Comparison of ENCODE assay signal across 24 cellular contexts in genomic region chr4:78971326-78971725, GRCh38. TPM values are rescaled to one million over a fixed set of nuclear protein-coding genes. Genes with fewer than 3 reads are reported as not detected.
DNase-seq lines count a peak whose midpoint lies in the region; ATAC-seq and TF ChIP-seq lines count a peak whose summit lies in the region.
"Had no signal": no experiment of that assay in that cellular context is flagged by ENCODE, and none has a peak within 500 bp of the region (broad histone marks: within the 10 kb centered on the region; RNA-seq: fewer than 3 reads in every experiment).

No MANE protein-coding gene starts in this region.

- H2AFZ ChIP-seq in mesenchymal stem cell (ENCODE audit: low read depth, low read length), result no peak overlapping the region

- H2BK120ac ChIP-seq in mesenchymal stem cell (ENCODE audit: low read depth, low read length), result no peak overlapping the region

- no peak for TF ChIP-seq CTCF in fibroblast of mammary gland (conservative IDR thresholded peaks at IDR 0.05; ENCODE audit: control insufficient read depth, insufficient read depth, low read depth, low read length)
- no peak for TF ChIP-seq CTCF in gastrocnemius medialis (IDR thresholded peaks at IDR 0.05 in 4 of 5, conservative IDR thresholded peaks at IDR 0.05 in 1 of 5)

- intact Hi-C loops in gastrocnemius medialis (cut with DNase I; ENCODE audit: low total_unique reads), result no loop called here
- intact Hi-C loops in activated T-helper 2 cell treated with anti-CD3 and anti-CD28 coated beads, Interferon-gamma antibody, Interleukin-2, Interleukin-4, amounts not matched to agents 10 μg/mL and 5 μg/mL and 100 μg/mL, durations not matched to agents 14 hours and 24 hours and 36 hours (cut with micrococcal nuclease), result no loop called here

- no peak overlapping the region for H3K18ac ChIP-seq in mesenchymal stem cell (ENCODE audit: low read depth in 1 of 2, low read length in 2 of 2)

- H3K79me1 ChIP-seq in mesenchymal stem cell (replicated peaks; ENCODE audit: low read length, poor library complexity, severe bottlenecking), result no peaks in the 10 kb centered on the region

- in situ Hi-C loops in gastrocnemius medialis (cut with MboI; ENCODE audit: low sequenced_read_pairs in 4 of 4), result loop anchor here in 1 of 4 donors (25.0 kb wide), 1 partner anchor 1241 kb away; no protein-coding TSS in a partner anchor

- peak overlapping the region; percentile 84 for H3K9ac ChIP-seq in mesenchymal stem cell (ENCODE audit: low read length)

- no peak overlapping the region for H3K4me3 ChIP-seq in fibroblast of mammary gland (ENCODE audit: control insufficient read depth, low read depth, low read length)
- H3K4me3 ChIP-seq in mesenchymal stem cell (ENCODE audit: insufficient read depth in 1 of 2, low read depth in 1 of 2, low read length in 2 of 2), result no peak overlapping the region
- peak overlapping the region in 2 of 4 donors; percentile 30 to 40 for H3K4me3 ChIP-seq in gastrocnemius medialis
- H3K4me3 ChIP-seq: cardiac muscle cell, mucosa of descending colon, SJCRH30, spleen had no signal

- WGBS in mesenchymal stem cell, result 94% methylated on average over 1 of the region's 1 CpG

- H3K4ac ChIP-seq in mesenchymal stem cell (ENCODE audit: low read depth in 1 of 2, low read length in 2 of 2), result no peak overlapping the region

- H3K27me3 ChIP-seq in mesenchymal stem cell (ENCODE audit: control insufficient read depth in 1 of 2, insufficient read depth in 1 of 2, low read length in 2 of 2) (no peaks in the 10 kb centered on the region), gastrocnemius medialis (no peaks in the 10 kb centered on the region)
- H3K27me3 ChIP-seq: cardiac muscle cell, SJCRH30, spleen had no signal

- H3K4me1 ChIP-seq in mesenchymal stem cell (ENCODE audit: control insufficient read depth, insufficient read depth, low read depth, low read length), result no peaks in the 10 kb centered on the region
- no peaks in the 10 kb centered on the region for H3K4me1 ChIP-seq in gastrocnemius medialis
- H3K4me1 ChIP-seq: SJCRH30, spleen had no signal

- no peak overlapping the region for H2AK5ac ChIP-seq in mesenchymal stem cell (ENCODE audit: low read length, severe bottlenecking)

- no peaks in the 10 kb centered on the region for H3K36me3 Mint-ChIP-seq in activated T-helper 2 cell treated with anti-CD3 and anti-CD28 coated beads, Interferon-gamma antibody, Interleukin-2, Interleukin-4, amounts not matched to agents 10 μg/mL and 5 μg/mL and 100 μg/mL, durations not matched to agents 14 hours and 24 hours and 36 hours (ENCODE audit: low read depth)
- H3K36me3 Mint-ChIP-seq: activated naive CD8-positive, alpha-beta T cell; WTC11 had no signal

- no peak overlapping the region for H3K23ac ChIP-seq in mesenchymal stem cell (ENCODE audit: low read length in 2 of 2)

- H3K4me3 Mint-ChIP-seq in activated T-helper 2 cell treated with anti-CD3 and anti-CD28 coated beads, Interferon-gamma antibody, Interleukin-2, Interleukin-4, amounts not matched to agents 10 μg/mL and 5 μg/mL and 100 μg/mL, durations not matched to agents 14 hours and 24 hours and 36 hours (ENCODE audit: low read depth), result no peak overlapping the region
- H3K4me3 Mint-ChIP-seq: activated CD4-positive, alpha-beta memory T cell treated with anti-CD3 and anti-CD28 coated beads, Interleukin-2, amount 10 ng/mL, durations not matched to agents 7 days and 5 days; activated naive CD8-positive, alpha-beta T cell; activated T-cell treated with anti-CD3 and anti-CD28 coated beads, Interleukin-2, amount 50 U/mL, for 24 hours; WTC11 had no signal

- H3K4me2 ChIP-seq in mesenchymal stem cell (ENCODE audit: low read length, poor library complexity, severe bottlenecking), result no peak overlapping the region

- H3K27ac Mint-ChIP-seq in activated T-helper 2 cell treated with anti-CD3 and anti-CD28 coated beads, Interferon-gamma antibody, Interleukin-2, Interleukin-4, amounts not matched to agents 10 μg/mL and 5 μg/mL and 100 μg/mL, durations not matched to agents 14 hours and 24 hours and 36 hours, result no peak overlapping the region
- H3K27ac Mint-ChIP-seq: activated CD4-positive, alpha-beta memory T cell treated with anti-CD3 and anti-CD28 coated beads, Interleukin-2, amount 10 ng/mL, durations not matched to agents 7 days and 5 days; activated naive CD8-positive, alpha-beta T cell; activated T-cell treated with anti-CD3 and anti-CD28 coated beads, Interleukin-2, amount 50 U/mL, for 24 hours; WTC11 had no signal

- H2BK15ac ChIP-seq in mesenchymal stem cell (ENCODE audit: low read depth, poor library complexity, severe bottlenecking), result no peak overlapping the region

- no peak overlapping the region for H4K8ac ChIP-seq in mesenchymal stem cell (ENCODE audit: low read length)

- no peaks in the 10 kb centered on the region for H3K36me3 ChIP-seq in mesenchymal stem cell (ENCODE audit: control insufficient read depth in 1 of 2, insufficient read depth in 2 of 2, low read depth in 1 of 2, low read length in 2 of 2)
- H3K36me3 ChIP-seq in gastrocnemius medialis, result no peaks in the 10 kb centered on the region
- H3K36me3 ChIP-seq: cardiac muscle cell, SJCRH30, spleen had no signal

- H3K4me1 Mint-ChIP-seq in activated T-helper 2 cell treated with anti-CD3 and anti-CD28 coated beads, Interferon-gamma antibody, Interleukin-2, Interleukin-4, amounts not matched to agents 10 μg/mL and 5 μg/mL and 100 μg/mL, durations not matched to agents 14 hours and 24 hours and 36 hours (ENCODE audit: low read depth), result no peaks in the 10 kb centered on the region
- H3K4me1 Mint-ChIP-seq: activated CD4-positive, alpha-beta memory T cell treated with anti-CD3 and anti-CD28 coated beads, Interleukin-2, amount 10 ng/mL, durations not matched to agents 7 days and 5 days; WTC11 had no signal

- no peak overlapping the region for H2BK12ac ChIP-seq in mesenchymal stem cell (ENCODE audit: low read length in 2 of 2)

- H3K9me3 ChIP-seq in mesenchymal stem cell (ENCODE audit: control insufficient read depth, low read length) (no peaks in the 10 kb centered on the region), gastrocnemius medialis (no peaks in the 10 kb centered on the region)
- H3K9me3 ChIP-seq: mucosa of descending colon, SJCRH30, spleen had no signal

- H4K91ac ChIP-seq in mesenchymal stem cell (ENCODE audit: low read length), result no peak overlapping the region

- H3K27ac ChIP-seq in mesenchymal stem cell (ENCODE audit: low read length, poor library complexity, severe bottlenecking), result no peak overlapping the region
- H3K27ac ChIP-seq in gastrocnemius medialis, result peak overlapping the region; percentile 46 to 73 (median 62)
- H3K27ac ChIP-seq: cardiac muscle cell, SJCRH30, spleen had no signal

- no peak overlapping the region for H3K14ac ChIP-seq in mesenchymal stem cell (ENCODE audit: low read length in 2 of 2)

- ATAC-seq in gastrocnemius medialis, result peak; percentile 89 to 91
- ATAC-seq in HG03342 (IDR thresholded peaks at IDR 0.05; ENCODE audit: unreplicated experiment), result no peak
- ATAC-seq in HG03571 (IDR thresholded peaks at IDR 0.05; ENCODE audit: unreplicated experiment), result no peak
- ATAC-seq: mucosa of descending colon, WTC11 had no signal

- H3K27me3 Mint-ChIP-seq in activated T-helper 2 cell treated with anti-CD3 and anti-CD28 coated beads, Interferon-gamma antibody, Interleukin-2, Interleukin-4, amounts not matched to agents 10 μg/mL and 5 μg/mL and 100 μg/mL, durations not matched to agents 14 hours and 24 hours and 36 hours (ENCODE audit: low read depth), result peaks cover 5% of the 10 kb centered on the region
- H3K27me3 Mint-ChIP-seq: activated T-cell treated with anti-CD3 and anti-CD28 coated beads, Interleukin-2, amount 50 U/mL, for 24 hours had no signal

- TF ChIP-seq POLR2A in gastrocnemius medialis (IDR thresholded peaks at IDR 0.05), result peak in 1 of 2 donors; percentile 34

- DNase-seq in Ammon's horn (ENCODE audit: low spot score) (peak; percentile 14), fibroblast of mammary gland (ENCODE audit: low read depth) (peak; percentile 14), mesenchymal stem cell (no peak), gastrocnemius medialis (peak; percentile 30 to 50), NOMO-1 treated with dmso at 0.1 percent for 144 hours (lab: John Stamatoyannopoulos, UW; ENCODE audit: unreplicated experiment) (no peak)
- DNase-seq in activated T-helper 2 cell treated with anti-CD3 and anti-CD28 coated beads, Interferon-gamma antibody, Interleukin-2, Interleukin-4, amounts not matched to agents 10 μg/mL and 5 μg/mL and 100 μg/mL, durations not matched to agents 14 hours and 24 hours and 36 hours (ENCODE audit: low spot score), result no peak
- DNase-seq: activated CD4-positive, alpha-beta memory T cell treated with anti-CD3 and anti-CD28 coated beads, Interleukin-2, amount 10 ng/mL, durations not matched to agents 7 days and 5 days; activated T-cell treated with anti-CD3 and anti-CD28 coated beads, Interleukin-2, amount 50 U/mL, for 24 hours; Calu3; EL; kidney glomerular epithelial cell; mucosa of descending colon; NCI-H1105 treated with DMSO at 0.1 percent for 48 hours; NCI-H2107; NCI-H526 treated with DMSO at 0.1 percent for 48 hours; occipital lobe; SJCRH30; spleen; stimulated activated CD8-positive, alpha-beta memory T cell treated with anti-CD3 and anti-CD28 coated beads, Interleukin-4, amount 100 ng/mL, for 48 hours had no signal

- H3K9me3 Mint-ChIP-seq in activated T-helper 2 cell treated with anti-CD3 and anti-CD28 coated beads, Interferon-gamma antibody, Interleukin-2, Interleukin-4, amounts not matched to agents 10 μg/mL and 5 μg/mL and 100 μg/mL, durations not matched to agents 14 hours and 24 hours and 36 hours, result no peaks in the 10 kb centered on the region
- H3K9me3 Mint-ChIP-seq: activated CD4-positive, alpha-beta memory T cell treated with anti-CD3 and anti-CD28 coated beads, Interleukin-2, amount 10 ng/mL, durations not matched to agents 7 days and 5 days; activated T-cell treated with anti-CD3 and anti-CD28 coated beads, Interleukin-2, amount 50 U/mL, for 24 hours had no signal

- no peak overlapping the region for H2BK5ac ChIP-seq in mesenchymal stem cell (ENCODE audit: low read depth, low read length, poor library complexity, severe bottlenecking)

RNA-seq across cellular contexts. Expression of gene PAQR3, which starts 32.1 kb away (rescaled TPM):
- 10.3 TPM for polyA plus RNA-seq in mesenchymal stem cell (2013, experiment 1 of 2)
- 11.8 TPM for polyA plus RNA-seq in mesenchymal stem cell (2013, experiment 2 of 2)
- total RNA-seq in gastrocnemius medialis, result 10 to 100 TPM in 2 of 4 donors, 1 to 10 TPM in 2; 4.2 to 12.4 (median 10.6) TPM
- 11.0 and 13.1 TPM in 2 replicates for total RNA-seq in activated T-helper 2 cell treated with anti-CD3 and anti-CD28 coated beads, Interferon-gamma antibody, Interleukin-2, Interleukin-4, amounts not matched to agents 10 μg/mL and 5 μg/mL and 100 μg/mL, durations not matched to agents 14 hours and 24 hours and 36 hours

Comparison
In these comparisons a context has a peak if more than half of its experiments do, and no peak if none do; other contexts are left out.
1. DNase-seq: peak in Ammon's horn (single experiment), fibroblast of mammary gland (single experiment) and gastrocnemius medialis (2 of 2); none in mesenchymal stem cell (single experiment), NOMO-1 treated with dmso at 0.1 percent for 144 hours (single experiment) and activated T-helper 2 cell treated with anti-CD3 and anti-CD28 coated beads, Interferon-gamma antibody, Interleukin-2, Interleukin-4, amounts not matched to agents 10 μg/mL and 5 μg/mL and 100 μg/mL, durations not matched to agents 14 hours and 24 hours and 36 hours (single experiment).
2. ATAC-seq: peak in gastrocnemius medialis (2 of 2); none in HG03342 (single experiment) and HG03571 (single experiment).